21 cellular contexts compared by ENCODE assay signal in genomic region chr5:1563617-1564181, GRCh38. TPM values are rescaled to one million over a fixed set of nuclear protein-coding genes. Genes with fewer than 3 reads are reported as not detected.
DNase-seq lines count a peak whose midpoint lies in the region; ATAC-seq and TF ChIP-seq lines count a peak whose summit lies in the region.
"Had no signal": no experiment of that assay in that cellular context is flagged by ENCODE, and none has a peak within 500 bp of the region (broad histone marks: within the 10 kb centered on the region; RNA-seq: fewer than 3 reads in every experiment).

No MANE protein-coding gene starts in this region.

- H3K9me2 ChIP-seq in PC-3 (replicated peaks; ENCODE audit: low read length): no peaks in the 10 kb centered on the region

- WGBS in spleen, 5 donors: 40 to 58% (median 52%) methylated on average over 7 of the region's 7 CpGs
- WGBS in transverse colon (ENCODE audit: low coverage in 1 of 2), 2 donors: 74% methylated on average over 4 of the region's 7 CpGs; no CpG with 5 or more reads in 1 of the 2 donors

- H2AFZ ChIP-seq in DND-41 (ENCODE audit: low read depth, low read length): no peak overlapping the region
- H2AFZ ChIP-seq in PC-3 (ENCODE audit: low read length): no peak overlapping the region
- H2AFZ ChIP-seq: parathyroid adenoma had no signal

- TF ChIP-seq EP300 in transverse colon (IDR thresholded peaks at IDR 0.05; ENCODE audit: low read depth): no peak

- POLR2A ChIA-PET in PC-3 (lab: Charles Lee; ENCODE audit: unreplicated experiment): no interaction called here

- no peak for DNase-seq in DND-41
- no peak for DNase-seq in PC-3
- DNase-seq in left lung: peak in 1 of 2 donors; percentile 77
- DNase-seq in spleen: no peak
- DNase-seq in OCI-M2 (lab: John Stamatoyannopoulos, UW; ENCODE audit: unreplicated experiment): no peak
- DNase-seq in transverse colon: no peak
- DNase-seq in ACHN: no peak
- DNase-seq: activated CD4-positive, alpha-beta memory T cell treated with anti-CD3 and anti-CD28 coated beads for 36 hours; activated effector memory CD4-positive, alpha-beta T cell treated with anti-CD3 and anti-CD28 coated beads, Interleukin-2, amount 50 U/mL, for 16 hours; activated T-cell treated with anti-CD3 and anti-CD28 coated beads for 4 hours; COR-L47; kidney; NCI-H1417; NCI-H2081 treated with DMSO at 0.1 percent for 48 hours; NCI-H446 treated with DMSO at 0.1 percent for 48 hours; NK-92 treated with Interleukin-12 subunit alpha and Interleukin-12 subunit beta, amount 100 ng/mL, for 24 hours; sigmoid colon had no signal

- no peak for TF ChIP-seq CTCF in DND-41 (IDR thresholded peaks at IDR 0.05; ENCODE audit: borderline replicate concordance, extremely low read depth, low read length, poor library complexity, severe bottlenecking)
- TF ChIP-seq CTCF in PC-3 (conservative IDR thresholded peaks at IDR 0.05; ENCODE audit: low read depth, low read length): no peak
- TF ChIP-seq CTCF in left lung (IDR thresholded peaks at IDR 0.05): no peak
- TF ChIP-seq CTCF in spleen (IDR thresholded peaks at IDR 0.05 in 8 of 11, conservative IDR thresholded peaks at IDR 0.05 in 3 of 11): no peak
- no peak for TF ChIP-seq CTCF in transverse colon (IDR thresholded peaks at IDR 0.05)

- no peak for TF ChIP-seq POLR2A in spleen (IDR thresholded peaks at IDR 0.05)
- no peak for TF ChIP-seq POLR2A in transverse colon (IDR thresholded peaks at IDR 0.05)

- intact Hi-C loops in PC-3 (cut with micrococcal nuclease): no loop called here
- intact Hi-C loops in left lung (cut with DNase I): no loop called here
- intact Hi-C loops in spleen (cut with DNase I; ENCODE audit: low total_unique reads): no loop called here
- intact Hi-C loops in transverse colon (cut with DNase I; ENCODE audit: low total_unique reads): no loop called here

- H3K9me3 ChIP-seq in DND-41 (ENCODE audit: insufficient read depth, low read length, severe bottlenecking) (no peaks in the 10 kb centered on the region), PC-3 (ENCODE audit: low read length) (no peaks in the 10 kb centered on the region), left lung (no peaks in the 10 kb centered on the region), spleen (peaks cover 0 to 6% (median 0%) of the 10 kb centered on the region in 8 donors), transverse colon (no peaks in the 10 kb centered on the region)
- H3K9me3 ChIP-seq: MG63, sigmoid colon had no signal

- H3K36me3 ChIP-seq in DND-41 (ENCODE audit: insufficient read depth, low read length) (peaks cover 24% of the 10 kb centered on the region), PC-3 (ENCODE audit: low read depth, low read length) (no peaks in the 10 kb centered on the region), left lung (no peaks in the 10 kb centered on the region), spleen (peaks cover 0 to 11% (median 0%) of the 10 kb centered on the region in 6 donors), transverse colon (no peaks in the 10 kb centered on the region)
- H3K36me3 ChIP-seq: brain microvascular endothelial cell, MG63, sigmoid colon had no signal

- H3K27me3 ChIP-seq in DND-41 (ENCODE audit: insufficient read depth, low read length, poor library complexity) (no peaks in the 10 kb centered on the region), PC-3 (ENCODE audit: low read length) (no peaks in the 10 kb centered on the region), left lung (no peaks in the 10 kb centered on the region), spleen (replicated peaks in 1 of 7) (no peaks in the 10 kb centered on the region), transverse colon (no peaks in the 10 kb centered on the region)
- H3K27me3 ChIP-seq: MG63, sigmoid colon had no signal

- no peaks in the 10 kb centered on the region for H3K4me1 ChIP-seq in DND-41 (ENCODE audit: insufficient read depth, low read length)
- H3K4me1 ChIP-seq in PC-3 (ENCODE audit: insufficient read depth, low read length): peaks cover 58% of the 10 kb centered on the region
- peaks cover 11 to 44% of the 10 kb centered on the region in 2 donors for H3K4me1 ChIP-seq in left lung
- H3K4me1 ChIP-seq in spleen: peaks cover 0 to 17% (median 6%) of the 10 kb centered on the region in 6 donors
- peaks cover 0 to 11% (median 6%) of the 10 kb centered on the region in 4 donors for H3K4me1 ChIP-seq in transverse colon

- H3K4me2 ChIP-seq in DND-41 (ENCODE audit: insufficient read depth, low read length): no peak overlapping the region
- peak overlapping the region; percentile 47 for H3K4me2 ChIP-seq in PC-3 (ENCODE audit: low read length)

- H4K20me1 ChIP-seq in DND-41 (ENCODE audit: insufficient read depth, low read length) (peaks cover 3% of the 10 kb centered on the region; the same call in 1 of the 2 replicates), PC-3 (ENCODE audit: low read length) (no peaks in the 10 kb centered on the region)

- H3K4me3 ChIP-seq in DND-41 (ENCODE audit: low read depth in 1 of 2, low read length in 2 of 2): no peak overlapping the region
- H3K4me3 ChIP-seq in PC-3 (ENCODE audit: low read length): no peak overlapping the region
- peak overlapping the region in 1 of 2 donors; percentile 25 for H3K4me3 ChIP-seq in left lung
- H3K4me3 ChIP-seq in spleen: peak overlapping the region in 1 of 8 donors; percentile 41
- no peak overlapping the region for H3K4me3 ChIP-seq in transverse colon
- H3K4me3 ChIP-seq: MG63, sigmoid colon had no signal

- no TSS peak for BruUV-seq in PC-3 (replicated peaks; lab: Mats Ljungman, UMichigan)

- in situ Hi-C loops in transverse colon (cut with MboI; ENCODE audit: low pct_ligation_motif_present in 1 of 4, low pct_unique_long_range_greater_than_20kb in 1 of 4, low sequenced_read_pairs in 3 of 4) (no loop called here), ACHN (cut with HindIII; ENCODE audit: low pct_ligation_motif_present, low pct_unique_long_range_greater_than_20kb, low sequenced_read_pairs) (no loop called here)

- CTCF ChIA-PET in PC-3 (lab: Charles Lee): no interaction called here

- H3K27ac ChIP-seq in DND-41 (ENCODE audit: low read length): no peak overlapping the region
- H3K27ac ChIP-seq in PC-3 (ENCODE audit: low read length): peak overlapping the region; percentile 72
- H3K27ac ChIP-seq in left lung: peak overlapping the region; percentile 68 to 77
- H3K27ac ChIP-seq in spleen: peak overlapping the region in 6 of 8 donors; percentile 11 to 77 (median 56)
- no peak overlapping the region for H3K27ac ChIP-seq in transverse colon
- H3K27ac ChIP-seq: brain microvascular endothelial cell, parathyroid adenoma, sigmoid colon had no signal

- peak; percentile 20; the same call in 2 of the 3 replicates for ATAC-seq in DND-41 (ENCODE audit: insufficient read depth, low read depth)
- no peak; the same call in 1 of the 2 replicates for ATAC-seq in PC-3
- ATAC-seq in left lung: peak; percentile 2
- ATAC-seq: WTC11 had no signal

- H3F3A ChIP-seq in PC-3 (ENCODE audit: low read length, unreplicated experiment): no peaks in the 10 kb centered on the region

- H3K9ac ChIP-seq in DND-41 (ENCODE audit: low read depth, low read length) (no peak overlapping the region), PC-3 (ENCODE audit: low read length) (peak overlapping the region; percentile 11; the same call in 1 of the 2 replicates)
- H3K9ac ChIP-seq: parathyroid adenoma had no signal

- H3K79me2 ChIP-seq in DND-41 (ENCODE audit: insufficient read depth, low read length) (no peaks in the 10 kb centered on the region), PC-3 (ENCODE audit: low read length) (0 out of 2 replicates have a peak, but pooled peaks cover 6% of the 10 kb centered on the region)
- H3K79me2 ChIP-seq: parathyroid adenoma had no signal

RNA-seq across cellular contexts. Expression of gene LPCAT1, which starts 39.9 kb away (rescaled TPM):
- total RNA-seq in PC-3 (2014; rRNA removed): 121 and 144 TPM in 2 replicates
- total RNA-seq in left lung: 100 to 1,000 TPM; 458 to 751 TPM
- 100 to 1,000 TPM; 126 to 322 (median 223) TPM for total RNA-seq in spleen
- polyA plus RNA-seq in spleen: 100 to 1,000 TPM in 1 of 3 donors, 10 to 100 TPM in 2; 52.2 to 123 (median 94.8) TPM
- 10 to 100 TPM in 3 of 4 donors, 1 to 10 TPM in 1; 10.0 to 50.5 (median 21.0) TPM for total RNA-seq in transverse colon

Comparison
In these comparisons a context has a peak if more than half of its experiments do, and no peak if none do; other contexts are left out.
1. H3K27ac ChIP-seq: peak in PC-3 (single experiment), left lung (2 of 2) and spleen (6 of 8); none in DND-41 (single experiment) and transverse colon (0 of 4).